In the genomic region with DNA sequence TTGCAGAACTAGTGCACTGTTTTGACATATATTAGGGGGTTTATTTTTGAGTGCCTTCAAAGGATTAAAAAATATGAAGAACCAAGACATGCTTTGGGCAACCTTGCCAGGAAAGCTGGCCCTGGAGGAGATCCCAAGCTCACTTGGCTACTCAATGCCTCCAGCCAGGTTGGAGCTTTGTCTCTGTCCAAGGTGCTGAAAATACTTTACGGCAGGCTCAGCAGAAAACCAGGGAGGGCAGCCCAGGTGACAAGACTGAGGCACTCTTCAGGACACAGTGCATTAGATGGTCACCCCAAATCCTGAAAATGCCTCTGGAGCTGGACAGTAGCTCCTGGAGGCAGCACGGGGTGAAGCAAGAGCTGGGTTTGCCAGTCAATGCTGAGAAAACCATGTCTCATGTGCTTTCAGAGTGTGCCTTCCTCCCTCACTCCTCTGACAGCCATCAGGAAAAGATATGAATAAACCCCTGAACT, we compare ENCODE assay signal across 1 cellular context.
TF ChIP-seq lines count a peak whose summit lies in the region.

No MANE protein-coding gene starts in this region.

TF ChIP-seq in neural cell, 6 proteins besides CTCF, POLR2A, EP300 and RAD21 (continued from another document):
- TF ChIP-seq, protein P1, sequence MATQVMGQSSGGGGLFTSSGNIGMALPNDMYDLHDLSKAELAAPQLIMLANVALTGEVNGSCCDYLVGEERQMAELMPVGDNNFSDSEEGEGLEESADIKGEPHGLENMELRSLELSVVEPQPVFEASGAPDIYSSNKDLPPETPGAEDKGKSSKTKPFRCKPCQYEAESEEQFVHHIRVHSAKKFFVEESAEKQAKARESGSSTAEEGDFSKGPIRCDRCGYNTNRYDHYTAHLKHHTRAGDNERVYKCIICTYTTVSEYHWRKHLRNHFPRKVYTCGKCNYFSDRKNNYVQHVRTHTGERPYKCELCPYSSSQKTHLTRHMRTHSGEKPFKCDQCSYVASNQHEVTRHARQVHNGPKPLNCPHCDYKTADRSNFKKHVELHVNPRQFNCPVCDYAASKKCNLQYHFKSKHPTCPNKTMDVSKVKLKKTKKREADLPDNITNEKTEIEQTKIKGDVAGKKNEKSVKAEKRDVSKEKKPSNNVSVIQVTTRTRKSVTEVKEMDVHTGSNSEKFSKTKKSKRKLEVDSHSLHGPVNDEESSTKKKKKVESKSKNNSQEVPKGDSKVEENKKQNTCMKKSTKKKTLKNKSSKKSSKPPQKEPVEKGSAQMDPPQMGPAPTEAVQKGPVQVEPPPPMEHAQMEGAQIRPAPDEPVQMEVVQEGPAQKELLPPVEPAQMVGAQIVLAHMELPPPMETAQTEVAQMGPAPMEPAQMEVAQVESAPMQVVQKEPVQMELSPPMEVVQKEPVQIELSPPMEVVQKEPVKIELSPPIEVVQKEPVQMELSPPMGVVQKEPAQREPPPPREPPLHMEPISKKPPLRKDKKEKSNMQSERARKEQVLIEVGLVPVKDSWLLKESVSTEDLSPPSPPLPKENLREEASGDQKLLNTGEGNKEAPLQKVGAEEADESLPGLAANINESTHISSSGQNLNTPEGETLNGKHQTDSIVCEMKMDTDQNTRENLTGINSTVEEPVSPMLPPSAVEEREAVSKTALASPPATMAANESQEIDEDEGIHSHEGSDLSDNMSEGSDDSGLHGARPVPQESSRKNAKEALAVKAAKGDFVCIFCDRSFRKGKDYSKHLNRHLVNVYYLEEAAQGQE (IDR thresholded peaks at IDR 0.05; ENCODE audit: borderline replicate concordance): peak; percentile 74
